In genomic region chr2:156874707-156875106, GRCh38 we compare ENCODE assay signal across 21 cellular contexts.
"Had no signal": no experiment of that assay in that cellular context is flagged by ENCODE, and none has a peak within 500 bp of the region (broad histone marks: within the 10 kb centered on the region; RNA-seq: fewer than 3 reads in every experiment).

No MANE protein-coding gene starts in this region.

- H3K27ac Mint-ChIP-seq: dendritic cell treated with granulocyte-macrophage colony-stimulating factor and Interleukin-4, amounts not matched to agents 40 ng/mL and 50 ng/mL, for 4 days; effector memory CD8-positive, alpha-beta T cell; endodermal cell; naive thymus-derived CD4-positive, alpha-beta T cell had no signal

- H3K79me2 ChIP-seq: hepatocyte had no signal

- H3K9me3 ChIP-seq: colonic mucosa, esophagus muscularis mucosa, gastroesophageal sphincter, heart left ventricle, left lung had no signal

- H3K27ac ChIP-seq: colonic mucosa, epithelial cell of prostate, esophagus muscularis mucosa, foreskin keratinocyte, gastroesophageal sphincter, heart left ventricle, hepatocyte, left lung had no signal

- H2AFZ ChIP-seq: hepatocyte had no signal

- H3K27me3 ChIP-seq: colonic mucosa, esophagus muscularis mucosa, foreskin keratinocyte, gastroesophageal sphincter, hepatocyte, left lung had no signal

- H3K4me2 ChIP-seq: hepatocyte had no signal

- H3K4me1 Mint-ChIP-seq: naive thymus-derived CD4-positive, alpha-beta T cell had no signal

- DNase-seq: colonic mucosa; cortex of kidney; effector CD8-positive, alpha-beta T cell; effector memory CD8-positive, alpha-beta T cell; endodermal cell; erythroblast; foreskin keratinocyte; heart left ventricle; hypothalamus; left cardiac atrium; left lung; left ventricle myocardium superior; mesenchymal stem cell; midbrain; naive thymus-derived CD4-positive, alpha-beta T cell had no signal

- H3K4me1 ChIP-seq: colonic mucosa, esophagus muscularis mucosa, foreskin keratinocyte, gastroesophageal sphincter, heart left ventricle, left lung had no signal

- H3K9me3 Mint-ChIP-seq: dendritic cell treated with granulocyte-macrophage colony-stimulating factor and Interleukin-4, amounts not matched to agents 40 ng/mL and 50 ng/mL, for 4 days had no signal

- H3K4me3 ChIP-seq: colonic mucosa, esophagus muscularis mucosa, gastroesophageal sphincter, heart left ventricle, hepatocyte, left lung, lung had no signal

- H3K4me3 Mint-ChIP-seq: dendritic cell treated with granulocyte-macrophage colony-stimulating factor and Interleukin-4, amounts not matched to agents 40 ng/mL and 50 ng/mL, for 4 days; effector memory CD8-positive, alpha-beta T cell; endodermal cell; naive thymus-derived CD4-positive, alpha-beta T cell had no signal

- H3K27me3 Mint-ChIP-seq: effector memory CD8-positive, alpha-beta T cell had no signal

- H3K36me3 ChIP-seq: colonic mucosa, esophagus muscularis mucosa, gastroesophageal sphincter, heart left ventricle, left lung had no signal

- H3K36me3 Mint-ChIP-seq: naive thymus-derived CD4-positive, alpha-beta T cell had no signal
